In genomic region chr5:128763324-128763723, GRCh38 we compare ENCODE assay signal across 20 cellular contexts.
"Had no signal": no experiment of that assay in that cellular context is flagged by ENCODE, and none has a peak within 500 bp of the region (broad histone marks: within the 10 kb centered on the region; RNA-seq: fewer than 3 reads in every experiment).

No MANE protein-coding gene starts in this region.

- ATAC-seq: K562 had no signal

- H3K27ac ChIP-seq: HL-60, KMS-11, SJSA1, SK-N-MC had no signal

- DNase-seq: MV-4-11, NCI-H1048, NCI-H1105 treated with DMSO at 0.1 percent for 48 hours, NCI-H1417 treated with DMSO at 0.1 percent for 48 hours, NCI-H146, NCI-H1694 treated with DMSO at 0.1 percent for 48 hours, NCI-H1930, NCI-H2081, NCI-H2107, NCI-H2227 treated with DMSO at 0.1 percent for 48 hours, NCI-H524 treated with DMSO at 0.1 percent for 48 hours, NCI-H69, NCI-H774, RPMI8226, SHP77 treated with DMSO at 0.1 percent for 48 hours had no signal

- H3K36me3 ChIP-seq: SJSA1 had no signal

- H3K9me3 ChIP-seq: SJSA1 had no signal

- H3K4me3 ChIP-seq: K562, SJSA1, SK-N-MC had no signal

- H3K4me1 ChIP-seq: SJSA1 had no signal

- H3K27me3 ChIP-seq: SJSA1 had no signal
